ENCODE assay signal across 19 cellular contexts in genomic region chr7:64998865-64999164, GRCh38. TPM values are rescaled to one million over a fixed set of nuclear protein-coding genes. Genes with fewer than 3 reads are reported as not detected.
DNase-seq lines count a peak whose midpoint lies in the region; ATAC-seq, FAIRE-seq and TF ChIP-seq lines count a peak whose summit lies in the region.
"Had no signal": no experiment of that assay in that cellular context is flagged by ENCODE, and none has a peak within 500 bp of the region (broad histone marks: within the 10 kb centered on the region; RNA-seq: fewer than 3 reads in every experiment).

No MANE protein-coding gene starts in this region.

- H3K4me3 ChIP-seq in heart left ventricle = no peak overlapping the region
- H3K4me3 ChIP-seq in body of pancreas = no peak overlapping the region
- H3K4me3 ChIP-seq in pancreas = no peak overlapping the region
- no peak overlapping the region for H3K4me3 ChIP-seq in tibial artery

- H3K9me3 ChIP-seq in heart left ventricle (peaks cover 0 to 56% (median 2%) of the 10 kb centered on the region in 12 donors), body of pancreas (no peaks in the 10 kb centered on the region), pancreas (no peaks in the 10 kb centered on the region), tibial artery (peaks cover 0 to 7% (median 0%) of the 10 kb centered on the region in 3 donors)

- DNase-seq in heart left ventricle (no peak), cardiac septum (ENCODE audit: low spot score) (no peak), body of pancreas (no peak), pancreas (no peak), tibial artery (no peak), SIG-M5 treated with dmso at 0.1 percent for 504 hours (lab: John Stamatoyannopoulos, UW; ENCODE audit: unreplicated experiment) (no peak)
- no peak for DNase-seq in T-helper 2 cell treated with Interferon-gamma antibody and Interleukin-4, amounts not matched to agents 5 μg/mL and 100 μg/mL, for 36 hours (ENCODE audit: low spot score)
- DNase-seq: 8988T; activated CD4-positive, alpha-beta T cell treated with anti-CD3 and anti-CD28 coated beads for 1 hour; activated naive CD4-positive, alpha-beta T cell treated with Interleukin-2 at 50 U/mL for 16 hours; NCI-H2081; NCI-H524; small intestine; T-helper 1 cell had no signal

- TF ChIP-seq POLR2A in heart left ventricle (IDR thresholded peaks at IDR 0.05) (no peak), body of pancreas (IDR thresholded peaks at IDR 0.05) (no peak)

- peaks cover 59% of the 10 kb centered on the region for H3K36me3 Mint-ChIP-seq in T-helper 2 cell treated with Interferon-gamma antibody and Interleukin-4, amounts not matched to agents 5 μg/mL and 100 μg/mL, for 36 hours (ENCODE audit: low read depth)

- H3K9me3 Mint-ChIP-seq in T-helper 2 cell treated with Interferon-gamma antibody and Interleukin-4, amounts not matched to agents 5 μg/mL and 100 μg/mL, for 36 hours = peaks cover 69% of the 10 kb centered on the region

- H3K27ac ChIP-seq in heart left ventricle = peak overlapping the region in 9 of 12 donors; percentile 26 to 86 (median 71)
- peak overlapping the region; percentile 47 to 83 (median 80) for H3K27ac ChIP-seq in body of pancreas
- H3K27ac ChIP-seq in pancreas = peak overlapping the region in 3 of 4 donors; percentile 19 to 69 (median 51)
- H3K27ac ChIP-seq in tibial artery = peak overlapping the region; percentile 8 to 57

- ATAC-seq in heart left ventricle = no peak
- no peak for ATAC-seq in body of pancreas
- ATAC-seq in pancreas = no peak
- ATAC-seq in HG03045 (IDR thresholded peaks at IDR 0.05; ENCODE audit: unreplicated experiment) = no peak

- H3K27ac Mint-ChIP-seq in T-helper 2 cell treated with Interferon-gamma antibody and Interleukin-4, amounts not matched to agents 5 μg/mL and 100 μg/mL, for 36 hours = no peak overlapping the region
- H3K27ac Mint-ChIP-seq: stimulated activated naive CD8-positive, alpha-beta T cell treated with anti-CD3 and anti-CD28 coated beads, Interleukin-15, Interleukin-2, amounts not matched to agents 100 ng/mL and 50 ng/mL, for 24 hours had no signal

- H3K4me1 ChIP-seq in heart left ventricle = peaks cover 0 to 54% (median 14%) of the 10 kb centered on the region in 12 donors
- peaks cover 63% of the 10 kb centered on the region for H3K4me1 ChIP-seq in body of pancreas
- H3K4me1 ChIP-seq in pancreas = peaks cover 0 to 26% (median 8%) of the 10 kb centered on the region in 3 donors
- H3K4me1 ChIP-seq in tibial artery = peaks cover 0 to 43% (median 10%) of the 10 kb centered on the region in 4 donors

- H3K4me1 Mint-ChIP-seq in T-helper 2 cell treated with Interferon-gamma antibody and Interleukin-4, amounts not matched to agents 5 μg/mL and 100 μg/mL, for 36 hours (ENCODE audit: low read depth) = peaks cover 2% of the 10 kb centered on the region

- H3K36me3 ChIP-seq in heart left ventricle (peaks cover 0 to 13% (median 0%) of the 10 kb centered on the region in 9 donors), body of pancreas (replicated peaks in 1 of 2; ENCODE audit: insufficient read depth in 1 of 2, low read depth in 2 of 2) (no peaks in the 10 kb centered on the region), pancreas (no peaks in the 10 kb centered on the region), tibial artery (peaks cover 16 to 17% (median 16%) of the 10 kb centered on the region in 3 donors)

- WGBS in heart left ventricle, 4 donors = 95 to 99% (median 97%) methylated on average over 7 of the region's 7 CpGs
- WGBS in body of pancreas, 2 donors = 90 to 91% methylated on average over 5 to 7 of the region's 7 CpGs
- WGBS in pancreas, 2 donors = 92 to 100% methylated on average over 7 of the region's 7 CpGs

- TF ChIP-seq CTCF in heart left ventricle (IDR thresholded peaks at IDR 0.05) (no peak), body of pancreas (IDR thresholded peaks at IDR 0.05) (no peak), pancreas (IDR thresholded peaks at IDR 0.05) (no peak), tibial artery (IDR thresholded peaks at IDR 0.05) (no peak)

- FAIRE-seq in pancreas (lab: Jason Lieb, UNC) = no peak
- FAIRE-seq: small intestine had no signal

- intact Hi-C loops in heart left ventricle (cut with DNase I) (no loop called here), cardiac septum (cut with DNase I) (no loop called here), body of pancreas (cut with DNase I) (no loop called here), pancreas (cut with DNase I) (no loop called here), tibial artery (cut with DNase I; ENCODE audit: low total_unique reads) (no loop called here)

- no peaks in the 10 kb centered on the region for H3K27me3 Mint-ChIP-seq in T-helper 2 cell treated with Interferon-gamma antibody and Interleukin-4, amounts not matched to agents 5 μg/mL and 100 μg/mL, for 36 hours (ENCODE audit: low read depth)
- H3K27me3 Mint-ChIP-seq: brain; memory B cell; stimulated activated naive CD8-positive, alpha-beta T cell treated with anti-CD3 and anti-CD28 coated beads, Interleukin-15, Interleukin-2, amounts not matched to agents 100 ng/mL and 50 ng/mL, for 24 hours had no signal

- H3K27me3 ChIP-seq in heart left ventricle (no peaks in the 10 kb centered on the region), body of pancreas (no peaks in the 10 kb centered on the region), pancreas (no peaks in the 10 kb centered on the region), tibial artery (no peaks in the 10 kb centered on the region)

- H3K4me3 Mint-ChIP-seq in T-helper 2 cell treated with Interferon-gamma antibody and Interleukin-4, amounts not matched to agents 5 μg/mL and 100 μg/mL, for 36 hours = no peak overlapping the region
- H3K4me3 Mint-ChIP-seq: neural crest cell; stimulated activated naive CD8-positive, alpha-beta T cell treated with anti-CD3 and anti-CD28 coated beads, Interleukin-15, Interleukin-2, amounts not matched to agents 100 ng/mL and 50 ng/mL, for 24 hours had no signal

RNA-seq across cellular contexts. Expression of gene ERV3-1, which starts 7.7 kb away (rescaled TPM):
- total RNA-seq in heart left ventricle (10 to 100 TPM in 3 of 9 donors, 1 to 10 TPM in 6; 2.8 to 13.0 (median 7.4) TPM), cardiac septum (9.6 TPM), body of pancreas (10 to 100 TPM in 1 of 2 donors, 1 to 10 TPM in 1; 9.2 to 16.6 TPM), pancreas (10 to 100 TPM in 1 of 6 donors, 1 to 10 TPM in 5; 2.7 to 12.7 (median 4.8) TPM)
- polyA plus RNA-seq in heart left ventricle (1 to 10 TPM; 3.0 to 3.3 TPM), pancreas (1 to 10 TPM; 3.4 to 4.2 TPM)

RNA-seq across cellular contexts. Expression of gene ZNF117, which starts 8.0 kb away (rescaled TPM):
- total RNA-seq in heart left ventricle = 1 to 10 TPM; 1.4 to 7.2 (median 2.8) TPM
- polyA plus RNA-seq in heart left ventricle = 1 to 10 TPM; 1.5 to 2.7 TPM
- 6.0 TPM for total RNA-seq in cardiac septum
- total RNA-seq in body of pancreas = 10 to 100 TPM in 1 of 2 donors, 1 to 10 TPM in 1; 6.9 to 11.2 TPM
- total RNA-seq in pancreas = 1 to 10 TPM; 3.0 to 9.4 (median 3.9) TPM
- 1 to 10 TPM; 3.0 to 4.2 TPM for polyA plus RNA-seq in pancreas
